In the genomic region with DNA sequence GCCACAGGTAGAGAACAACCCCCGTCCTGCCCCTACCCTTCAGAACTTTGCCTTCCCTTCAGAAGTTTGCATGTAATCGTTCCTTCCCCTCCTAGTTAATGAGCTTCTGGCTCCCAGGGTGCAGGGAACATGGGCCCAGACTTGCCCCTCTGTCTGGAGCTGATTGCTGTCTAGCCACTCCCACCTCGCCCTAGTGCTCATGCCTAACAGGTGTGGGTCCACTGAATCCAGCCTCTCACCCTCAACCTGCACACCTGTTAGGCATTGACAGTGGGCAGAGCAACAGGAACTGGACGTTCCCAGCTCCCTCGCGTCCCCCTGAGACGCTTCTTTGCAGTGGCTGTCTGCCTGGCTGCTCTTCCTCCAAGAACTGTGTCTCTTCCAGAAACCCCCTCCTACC, we compare ENCODE assay signal across 13 cellular contexts.
"Had no signal": no experiment of that assay in that cellular context is flagged by ENCODE, and none has a peak within 500 bp of the region (broad histone marks: within the 10 kb centered on the region; RNA-seq: fewer than 3 reads in every experiment).

No MANE protein-coding gene starts in this region.

- H3K27me3 ChIP-seq: adrenal gland, thyroid gland had no signal

- H3K4me1 ChIP-seq: adrenal gland had no signal

- DNase-seq: activated CD4-positive, alpha-beta T cell treated with anti-CD3 and anti-CD28 coated beads, Interleukin-2, amount 50 U/mL, for 1 hour; activated CD4-positive, CD25-positive, alpha-beta regulatory T cell; activated naive CD4-positive, alpha-beta T cell treated with anti-CD3 and anti-CD28 coated beads, Interleukin-2, amount 50 U/mL, for 16 hours; activated T-cell treated with anti-CD3 and anti-CD28 coated beads for 4 hours; adrenal gland; endodermal cell; erythroblast; left cardiac atrium; natural killer cell; occipital lobe; right cardiac atrium; thyroid gland had no signal

- H3K36me3 ChIP-seq: adrenal gland, thyroid gland had no signal

- ATAC-seq: left cardiac atrium; natural killer cell; right cardiac atrium; stimulated activated effector memory CD8-positive, alpha-beta T cell treated with anti-CD3 and anti-CD28 coated beads, Interleukin-12 subunit alpha, Interleukin-12 subunit beta, amount 100 ng/mL, for 72 hours had no signal

- H3K9me3 ChIP-seq: adrenal gland, thyroid gland had no signal

- H3K4me3 ChIP-seq: adrenal gland, thyroid gland had no signal

- H3K27ac ChIP-seq: adrenal gland, thyroid gland had no signal
